Comparison of ENCODE assay signal across 8 cellular contexts in genomic region chr5:131634666-131634995, GRCh38. TPM values are rescaled to one million over a fixed set of nuclear protein-coding genes. Genes with fewer than 3 reads are reported as not detected.
DNase-seq lines count a peak whose midpoint lies in the region; ATAC-seq and TF ChIP-seq lines count a peak whose summit lies in the region.

No MANE protein-coding gene starts in this region.

- no peak for TF ChIP-seq EP300 in ovary (IDR thresholded peaks at IDR 0.05)

- peak overlapping the region; percentile 98 for H3K9ac ChIP-seq in OCI-LY3 (ENCODE audit: low read length)

- H3K4me3 ChIP-seq in OCI-LY3 (ENCODE audit: low read length) (peak overlapping the region; percentile 100), ovary (peak overlapping the region; percentile 88), uterus (peak overlapping the region; percentile 68 to 87)

- H3K27me3 ChIP-seq in OCI-LY3 (ENCODE audit: low read depth, low read length), result no peaks in the 10 kb centered on the region
- H3K27me3 ChIP-seq in ovary, result no peaks in the 10 kb centered on the region
- no peaks in the 10 kb centered on the region for H3K27me3 ChIP-seq in uterus

- ATAC-seq in GM18519 (IDR thresholded peaks at IDR 0.05; ENCODE audit: low FRiP score, unreplicated experiment) (peak; percentile 17), HG03095 (IDR thresholded peaks at IDR 0.05; ENCODE audit: unreplicated experiment) (peak; percentile 16)

- H3K4me2 ChIP-seq in OCI-LY3 (ENCODE audit: low read length), result peak overlapping the region; percentile 94

- H3K79me2 ChIP-seq in OCI-LY3 (ENCODE audit: low read length), result peaks cover 54% of the 10 kb centered on the region

- H3K9me3 ChIP-seq in OCI-LY3 (ENCODE audit: insufficient read depth, low read length) (no peaks in the 10 kb centered on the region), ovary (no peaks in the 10 kb centered on the region), uterus (no peaks in the 10 kb centered on the region)

- peaks cover 20% of the 10 kb centered on the region for H3K4me1 ChIP-seq in OCI-LY3 (ENCODE audit: low read length)
- peaks cover 2% of the 10 kb centered on the region for H3K4me1 ChIP-seq in ovary (ENCODE audit: insufficient read depth)
- H3K4me1 ChIP-seq in uterus, result peaks cover 5 to 7% of the 10 kb centered on the region in 2 donors

- WGBS in ovary, 3 donors, result 0% methylated on average over 21 of the region's 21 CpGs

- intact Hi-C loops in ovary (cut with DNase I) (loop anchor here in 1 of 4 donors (2.0 to 10.0 kb wide), 2 partner anchors 162 to 860 kb away; partner anchors contain the start of genes FNIP1 and IRF1), uterus (cut with DNase I; ENCODE audit: low total_unique reads) (no loop called here)

- DNase-seq in AG08396 (ENCODE audit: low spot score) (peak; percentile 27), activated gamma-delta T cell (lab: John Stamatoyannopoulos, UW) (peak; percentile 53), globus pallidus (ENCODE audit: low spot score) (peak; percentile 67), ovary (no peak), uterus (no peak)

- peaks cover 34% of the 10 kb centered on the region for H4K20me1 ChIP-seq in OCI-LY3 (ENCODE audit: insufficient read depth, low read length)

- TF ChIP-seq CTCF in OCI-LY3 (IDR thresholded peaks at IDR 0.05; ENCODE audit: low read depth, low read length) (no peak), ovary (IDR thresholded peaks at IDR 0.05) (no peak), uterus (IDR thresholded peaks at IDR 0.05) (peak in 1 of 4 experiments; percentile 13)

- H3K36me3 ChIP-seq in OCI-LY3 (replicated peaks; ENCODE audit: low read depth, low read length) (peaks cover 9% of the 10 kb centered on the region), ovary (no peaks in the 10 kb centered on the region), uterus (no peaks in the 10 kb centered on the region)

- 0 out of 2 replicates have a peak overlapping the region, but pooled peaks have one; percentile 70 for H2AFZ ChIP-seq in OCI-LY3 (ENCODE audit: low read depth, low read length)

- H3K27ac ChIP-seq in OCI-LY3 (ENCODE audit: low read length) (peak overlapping the region; percentile 99), ovary (peak overlapping the region; percentile 79 to 81), uterus (peak overlapping the region; percentile 96 to 97)

- TF ChIP-seq POLR2A in ovary (IDR thresholded peaks at IDR 0.05) (no peak), uterus (IDR thresholded peaks at IDR 0.05) (no peak)

RNA-seq across cellular contexts. Expression of gene RAPGEF6, which starts 0.4 kb away (rescaled TPM):
- 10 to 100 TPM; 15.6 to 25.8 (median 19.2) TPM for total RNA-seq in ovary
- polyA plus RNA-seq in ovary, result 1 to 10 TPM; 4.2 to 6.1 TPM
- 10 to 100 TPM; 11.8 to 36.8 (median 23.4) TPM for total RNA-seq in uterus

Comparison
In these comparisons a context has a peak if more than half of its experiments do, and no peak if none do; other contexts are left out.
1. DNase-seq: peak in AG08396 (single experiment), activated gamma-delta T cell (single experiment) and globus pallidus (single experiment); none in ovary (0 of 5) and uterus (0 of 2).
2. Peak in every context shown above with its lines, with median percentiles within 50 percentile points of each other: H3K27ac ChIP-seq and H3K4me3 ChIP-seq.